ENCODE assay signal across 9 cellular contexts in genomic region chr1:156471496-156472490, GRCh38. TPM values are rescaled to one million over a fixed set of nuclear protein-coding genes. Genes with fewer than 3 reads are reported as not detected.
A peak's percentile ranks its signal among the peaks of the same experiment; 100 is the strongest.
DNase-seq lines count a peak whose midpoint lies in the region; ATAC-seq and TF ChIP-seq lines count a peak whose summit lies in the region.
"Had no signal": no experiment of that assay in that cellular context is flagged by ENCODE, and none has a peak within 500 bp of the region (broad histone marks: within the 10 kb centered on the region; RNA-seq: fewer than 3 reads in every experiment).

No MANE protein-coding gene starts in this region.

- no peaks in the 10 kb centered on the region for H3K27me3 Mint-ChIP-seq in stimulated activated naive CD8-positive, alpha-beta T cell treated with anti-CD3 and anti-CD28 coated beads, Interleukin-15, Interleukin-2, amounts not matched to agents 100 ng/mL and 50 ng/mL, for 24 hours
- no peaks in the 10 kb centered on the region for H3K27me3 Mint-ChIP-seq in activated naive CD8-positive, alpha-beta T cell treated with anti-CD3 and anti-CD28 coated beads for 36 hours
- no peaks in the 10 kb centered on the region for H3K27me3 Mint-ChIP-seq in activated T-helper 1 cell treated with anti-CD3 and anti-CD28 coated beads, Interleukin-12 subunit alpha, Interleukin-12 subunit beta, Interleukin-2, Interleukin-4 antibody, amounts not matched to agents 30 ng/mL and 10 ng/mL and 1 ng/mL, durations not matched to agents 14 hours and 24 hours and 36 hours (ENCODE audit: insufficient read depth)

- H3K27ac ChIP-seq in lower lobe of right lung = peak overlapping the region; percentile 53
- peak overlapping the region in 1 of 2 donors; percentile 58 for H3K27ac ChIP-seq in aorta (ENCODE audit: low read depth in 1 of 2, low read length in 2 of 2)
- H3K27ac ChIP-seq: BLaER1 had no signal

- H3K27ac Mint-ChIP-seq in stimulated activated naive CD8-positive, alpha-beta T cell treated with anti-CD3 and anti-CD28 coated beads, Interleukin-15, Interleukin-2, amounts not matched to agents 100 ng/mL and 50 ng/mL, for 24 hours = peak overlapping the region; percentile 55
- H3K27ac Mint-ChIP-seq in activated naive CD8-positive, alpha-beta T cell treated with anti-CD3 and anti-CD28 coated beads for 36 hours = peak overlapping the region; percentile 48
- H3K27ac Mint-ChIP-seq in activated T-helper 1 cell treated with anti-CD3 and anti-CD28 coated beads, Interleukin-12 subunit alpha, Interleukin-12 subunit beta, Interleukin-2, Interleukin-4 antibody, amounts not matched to agents 30 ng/mL and 10 ng/mL and 1 ng/mL, durations not matched to agents 14 hours and 24 hours and 36 hours = no peak overlapping the region

- no peak for ATAC-seq in stimulated activated naive CD8-positive, alpha-beta T cell treated with anti-CD3 and anti-CD28 coated beads, Interleukin-15, Interleukin-2, amounts not matched to agents 100 U/mL and 50 U/mL, for 24 hours
- ATAC-seq in lower lobe of right lung (peak; percentile 85), aorta (ENCODE audit: low FRiP score) (peak; percentile 82)

- H3K36me3 Mint-ChIP-seq in stimulated activated naive CD8-positive, alpha-beta T cell treated with anti-CD3 and anti-CD28 coated beads, Interleukin-15, Interleukin-2, amounts not matched to agents 100 ng/mL and 50 ng/mL, for 24 hours (ENCODE audit: low read depth) = peaks cover 50% of the 10 kb centered on the region
- H3K36me3 Mint-ChIP-seq in activated naive CD8-positive, alpha-beta T cell treated with anti-CD3 and anti-CD28 coated beads for 36 hours = peaks cover 11% of the 10 kb centered on the region
- peaks cover 38% of the 10 kb centered on the region for H3K36me3 Mint-ChIP-seq in activated T-helper 1 cell treated with anti-CD3 and anti-CD28 coated beads, Interleukin-12 subunit alpha, Interleukin-12 subunit beta, Interleukin-2, Interleukin-4 antibody, amounts not matched to agents 30 ng/mL and 10 ng/mL and 1 ng/mL, durations not matched to agents 14 hours and 24 hours and 36 hours (ENCODE audit: low read depth)

- in situ Hi-C loops in GM13976 (cut with MboI; ENCODE audit: low sequenced_read_pairs, unreplicated experiment) = no loop called here

- peaks cover 40% of the 10 kb centered on the region for H3K4me1 ChIP-seq in lower lobe of right lung
- no peaks in the 10 kb centered on the region for H3K4me1 ChIP-seq in aorta (ENCODE audit: control insufficient read depth in 1 of 2, insufficient read depth in 2 of 2, low read length in 2 of 2)

- H3K9me3 Mint-ChIP-seq in stimulated activated naive CD8-positive, alpha-beta T cell treated with anti-CD3 and anti-CD28 coated beads, Interleukin-15, Interleukin-2, amounts not matched to agents 100 ng/mL and 50 ng/mL, for 24 hours = no peaks in the 10 kb centered on the region
- H3K9me3 Mint-ChIP-seq in activated naive CD8-positive, alpha-beta T cell treated with anti-CD3 and anti-CD28 coated beads for 36 hours = no peaks in the 10 kb centered on the region
- H3K9me3 Mint-ChIP-seq in activated T-helper 1 cell treated with anti-CD3 and anti-CD28 coated beads, Interleukin-12 subunit alpha, Interleukin-12 subunit beta, Interleukin-2, Interleukin-4 antibody, amounts not matched to agents 30 ng/mL and 10 ng/mL and 1 ng/mL, durations not matched to agents 14 hours and 24 hours and 36 hours = no peaks in the 10 kb centered on the region

- 48 to 51% methylated on average over 9 of the region's 9 CpGs for WGBS in aorta, 2 donors

- H3K4me3 ChIP-seq in lower lobe of right lung (no peak overlapping the region), aorta (ENCODE audit: low read length in 2 of 2) (no peak overlapping the region)
- H3K4me3 ChIP-seq: BLaER1 had no signal

- no peak for TF ChIP-seq CTCF in lower lobe of right lung (IDR thresholded peaks at IDR 0.05)
- no peak for TF ChIP-seq CTCF in GM13976 (IDR thresholded peaks at IDR 0.05; ENCODE audit: borderline replicate concordance, control extremely low read depth, extremely low read depth, insufficient read depth, missing control alignments)

- H3K9me3 ChIP-seq in lower lobe of right lung = no peaks in the 10 kb centered on the region
- no peaks in the 10 kb centered on the region for H3K9me3 ChIP-seq in aorta (ENCODE audit: control insufficient read depth, low read length)
- H3K9me3 ChIP-seq: BLaER1 had no signal

- peaks cover 13% of the 10 kb centered on the region for H3K4me1 Mint-ChIP-seq in stimulated activated naive CD8-positive, alpha-beta T cell treated with anti-CD3 and anti-CD28 coated beads, Interleukin-15, Interleukin-2, amounts not matched to agents 100 ng/mL and 50 ng/mL, for 24 hours (ENCODE audit: low read depth)
- H3K4me1 Mint-ChIP-seq in activated naive CD8-positive, alpha-beta T cell treated with anti-CD3 and anti-CD28 coated beads for 36 hours = peaks cover 5% of the 10 kb centered on the region
- H3K4me1 Mint-ChIP-seq in activated T-helper 1 cell treated with anti-CD3 and anti-CD28 coated beads, Interleukin-12 subunit alpha, Interleukin-12 subunit beta, Interleukin-2, Interleukin-4 antibody, amounts not matched to agents 30 ng/mL and 10 ng/mL and 1 ng/mL, durations not matched to agents 14 hours and 24 hours and 36 hours (ENCODE audit: low read depth) = peaks cover 10% of the 10 kb centered on the region

- H3K36me3 ChIP-seq in lower lobe of right lung = peaks cover 100% of the 10 kb centered on the region
- H3K36me3 ChIP-seq in aorta (ENCODE audit: control insufficient read depth in 1 of 2, insufficient read depth in 2 of 2, low read length in 1 of 2) = peaks cover 0 to 10% of the 10 kb centered on the region in 2 donors

- intact Hi-C loops in lower lobe of right lung (cut with DNase I) (no loop called here), aorta (cut with DNase I) (no loop called here)
- intact Hi-C loops in activated T-helper 1 cell treated with anti-CD3 and anti-CD28 coated beads, Interleukin-12 subunit alpha, Interleukin-12 subunit beta, Interleukin-2, Interleukin-4 antibody, amounts not matched to agents 30 ng/mL and 10 ng/mL and 1 ng/mL, durations not matched to agents 14 hours and 24 hours and 36 hours (cut with micrococcal nuclease) = no loop called here

- no peaks in the 10 kb centered on the region for H3K27me3 ChIP-seq in lower lobe of right lung (ENCODE audit: low read depth)
- H3K27me3 ChIP-seq in aorta (ENCODE audit: control insufficient read depth in 1 of 2, insufficient read depth in 2 of 2, low read length in 1 of 2) = no peaks in the 10 kb centered on the region
- H3K27me3 ChIP-seq: BLaER1 had no signal

- no peak overlapping the region for H3K4me3 Mint-ChIP-seq in stimulated activated naive CD8-positive, alpha-beta T cell treated with anti-CD3 and anti-CD28 coated beads, Interleukin-15, Interleukin-2, amounts not matched to agents 100 ng/mL and 50 ng/mL, for 24 hours
- H3K4me3 Mint-ChIP-seq in activated naive CD8-positive, alpha-beta T cell treated with anti-CD3 and anti-CD28 coated beads for 36 hours = no peak overlapping the region
- no peak overlapping the region for H3K4me3 Mint-ChIP-seq in activated T-helper 1 cell treated with anti-CD3 and anti-CD28 coated beads, Interleukin-12 subunit alpha, Interleukin-12 subunit beta, Interleukin-2, Interleukin-4 antibody, amounts not matched to agents 30 ng/mL and 10 ng/mL and 1 ng/mL, durations not matched to agents 14 hours and 24 hours and 36 hours

- no peak for DNase-seq in stimulated activated naive CD8-positive, alpha-beta T cell treated with anti-CD3 and anti-CD28 coated beads, Interleukin-15, Interleukin-2, amounts not matched to agents 100 U/mL and 50 U/mL, for 24 hours
- no peak for DNase-seq in activated naive CD8-positive, alpha-beta T cell treated with anti-CD3 and anti-CD28 coated beads for 36 hours
- DNase-seq in lower lobe of right lung = peak; percentile 85
- peak; percentile 88 to 92 for DNase-seq in aorta
- DNase-seq in GM19238 (ENCODE audit: insufficient read length, low spot score) = no peak
- no peak for DNase-seq in GM13976 (ENCODE audit: low spot score)
- no peak for DNase-seq in activated T-helper 1 cell treated with anti-CD3 and anti-CD28 coated beads, Interleukin-12 subunit alpha, Interleukin-12 subunit beta, Interleukin-2, Interleukin-4 antibody, amounts not matched to agents 30 ng/mL and 10 ng/mL and 1 ng/mL, durations not matched to agents 14 hours and 24 hours and 36 hours (ENCODE audit: low spot score)

RNA-seq across cellular contexts. Expression of gene MEF2D, which starts 28.8 kb away (rescaled TPM):
- total RNA-seq in activated naive CD8-positive, alpha-beta T cell treated with anti-CD3 and anti-CD28 coated beads for 36 hours = 10 to 100 TPM; 25.7 to 27.8 TPM
- total RNA-seq in lower lobe of right lung = 51.0 TPM
- total RNA-seq in aorta = 10 to 100 TPM; 82.1 to 95.8 TPM
- 10 to 100 TPM in 1 of 2 donors, 1 to 10 TPM in 1; 8.1 to 27.4 TPM for polyA plus RNA-seq in aorta
- total RNA-seq in activated T-helper 1 cell treated with anti-CD3 and anti-CD28 coated beads, Interleukin-12 subunit alpha, Interleukin-12 subunit beta, Interleukin-2, Interleukin-4 antibody, amounts not matched to agents 30 ng/mL and 10 ng/mL and 1 ng/mL, durations not matched to agents 14 hours and 24 hours and 36 hours = 36.3 and 37.0 TPM in 2 replicates

Comparison
In these comparisons a context has a peak if more than half of its experiments do, and no peak if none do; other contexts are left out.
1. DNase-seq: peak in lower lobe of right lung (single experiment) and aorta (2 of 2); none in stimulated activated naive CD8-positive, alpha-beta T cell treated with anti-CD3 and anti-CD28 coated beads, Interleukin-15, Interleukin-2, amounts not matched to agents 100 U/mL and 50 U/mL, for 24 hours (single experiment), activated naive CD8-positive, alpha-beta T cell treated with anti-CD3 and anti-CD28 coated beads for 36 hours (single experiment), GM19238 (single experiment), GM13976 (single experiment) and activated T-helper 1 cell treated with anti-CD3 and anti-CD28 coated beads, Interleukin-12 subunit alpha, Interleukin-12 subunit beta, Interleukin-2, Interleukin-4 antibody, amounts not matched to agents 30 ng/mL and 10 ng/mL and 1 ng/mL, durations not matched to agents 14 hours and 24 hours and 36 hours (single experiment).